In genomic region chr5:181059297-181060230, GRCh38 we compare ENCODE assay signal across 20 cellular contexts. TPM values are rescaled to one million over a fixed set of nuclear protein-coding genes. Genes with fewer than 3 reads are reported as not detected.
DNase-seq lines count a peak whose midpoint lies in the region; ATAC-seq, FAIRE-seq and TF ChIP-seq lines count a peak whose summit lies in the region.
"Had no signal": no experiment of that assay in that cellular context is flagged by ENCODE, and none has a peak within 500 bp of the region (broad histone marks: within the 10 kb centered on the region; RNA-seq: fewer than 3 reads in every experiment).

No MANE protein-coding gene starts in this region.

- no peak for TF ChIP-seq POLR2A in GM12878 (IDR thresholded peaks at IDR 0.05; ENCODE audit: low read depth, low read length)

- H3K4me3 Mint-ChIP-seq in activated CD8-positive, alpha-beta T cell treated with anti-CD3 and anti-CD28 coated beads for 36 hours: no peak overlapping the region
- H3K4me3 Mint-ChIP-seq in activated CD8-positive, alpha-beta T cell treated with anti-CD3 and anti-CD28 coated beads, Interleukin-2, amount 10 ng/mL, durations not matched to agents 7 days and 5 days: no peak overlapping the region
- H3K4me3 Mint-ChIP-seq: activated CD4-positive, alpha-beta T cell treated with anti-CD3 and anti-CD28 coated beads, Interleukin-2, amount 10 ng/mL, durations not matched to agents 7 days and 5 days had no signal

- no peak for TF ChIP-seq RAD21 in GM12878 (IDR thresholded peaks at IDR 0.05; ENCODE audit: insufficient read depth, low read depth, low read length)

- peaks cover 80% of the 10 kb centered on the region for H3K27me3 Mint-ChIP-seq in activated CD8-positive, alpha-beta T cell treated with anti-CD3 and anti-CD28 coated beads for 36 hours
- peaks cover 66% of the 10 kb centered on the region for H3K27me3 Mint-ChIP-seq in activated CD8-positive, alpha-beta T cell treated with anti-CD3 and anti-CD28 coated beads, Interleukin-2, amount 10 ng/mL, durations not matched to agents 7 days and 5 days (ENCODE audit: low read depth)

- RAD21 ChIA-PET in GM12878 (lab: Charles Lee; ENCODE audit: unreplicated experiment): interaction anchor here (1.0 kb wide), 1 partner anchor 190 kb away, joined by 4 read pairs; no protein-coding TSS in a partner anchor

- H3K4me3 ChIP-seq in GM12878: no peak overlapping the region
- peak overlapping the region; percentile 17 for H3K4me3 ChIP-seq in smooth muscle cell
- H3K4me3 ChIP-seq: A549, adrenal gland had no signal

- TF ChIP-seq CTCF in activated CD8-positive, alpha-beta T cell treated with anti-CD3 and anti-CD28 coated beads for 36 hours (IDR thresholded peaks at IDR 0.05): no peak
- TF ChIP-seq CTCF in GM12878 (IDR thresholded peaks at IDR 0.05 in 2 of 3, conservative IDR thresholded peaks at IDR 0.05 in 1 of 3; ENCODE audit: control insufficient read depth in 2 of 3, extremely low read depth in 1 of 3, insufficient read depth in 1 of 3, low read depth in 3 of 3, low read length in 3 of 3): no peak
- TF ChIP-seq CTCF in smooth muscle cell (IDR thresholded peaks at IDR 0.05; ENCODE audit: borderline replicate concordance, insufficient read depth, poor library complexity, severe bottlenecking): no peak
- TF ChIP-seq CTCF in GM13976 (IDR thresholded peaks at IDR 0.05; ENCODE audit: borderline replicate concordance, control extremely low read depth, extremely low read depth, insufficient read depth, missing control alignments): no peak

- POLR2A ChIA-PET in activated CD8-positive, alpha-beta T cell treated with anti-CD3 and anti-CD28 coated beads for 36 hours (lab: Charles Lee): no interaction called here
- POLR2A ChIA-PET in activated CD8-positive, alpha-beta T cell treated with anti-CD3 and anti-CD28 coated beads, Interleukin-2, amount 10 ng/mL, durations not matched to agents 7 days and 5 days (lab: Charles Lee): no interaction called here
- POLR2A ChIA-PET in GM12878 (lab: Charles Lee): no interaction called here

- no peaks in the 10 kb centered on the region for H3F3A ChIP-seq in smooth muscle cell (ENCODE audit: low read depth)

- FAIRE-seq in GM12878 (lab: Jason Lieb, UNC): no peak
- FAIRE-seq: A549, endometrium, frontal cortex, urothelium cell line had no signal

- CTCF ChIA-PET in activated CD8-positive, alpha-beta T cell treated with anti-CD3 and anti-CD28 coated beads for 36 hours (lab: Charles Lee): no interaction called here
- CTCF ChIA-PET in activated CD8-positive, alpha-beta T cell treated with anti-CD3 and anti-CD28 coated beads, Interleukin-2, amount 10 ng/mL, durations not matched to agents 7 days and 5 days (lab: Charles Lee): no interaction called here
- CTCF ChIA-PET in GM12878 (lab: Yijun Ruan, JAX): interaction anchor here (1.2 kb wide), 1 partner anchor 11 kb away, joined by 4 read pairs; no protein-coding TSS in a partner anchor

- H3K27ac ChIP-seq in GM12878 (ENCODE audit: control insufficient read depth, insufficient read depth) (no peak overlapping the region), smooth muscle cell (ENCODE audit: low read depth) (no peak overlapping the region)
- H3K27ac ChIP-seq: A549, adrenal gland, KMS-11 had no signal

- H3K4me1 ChIP-seq in GM12878 (ENCODE audit: control insufficient read depth, insufficient read depth, low read length) (no peaks in the 10 kb centered on the region), smooth muscle cell (ENCODE audit: low read depth) (no peaks in the 10 kb centered on the region)
- H3K4me1 ChIP-seq: A549, adrenal gland had no signal

- H3K9me3 ChIP-seq in GM12878 (replicated peaks; ENCODE audit: control insufficient read depth, insufficient read depth, low read length) (no peaks in the 10 kb centered on the region), smooth muscle cell (replicated peaks; ENCODE audit: low read depth) (no peaks in the 10 kb centered on the region)
- H3K9me3 ChIP-seq: A549, adrenal gland had no signal

- H3K27ac Mint-ChIP-seq in activated CD8-positive, alpha-beta T cell treated with anti-CD3 and anti-CD28 coated beads for 36 hours: no peak overlapping the region
- H3K27ac Mint-ChIP-seq in activated CD8-positive, alpha-beta T cell treated with anti-CD3 and anti-CD28 coated beads, Interleukin-2, amount 10 ng/mL, durations not matched to agents 7 days and 5 days: no peak overlapping the region
- H3K27ac Mint-ChIP-seq: activated CD4-positive, alpha-beta T cell treated with anti-CD3 and anti-CD28 coated beads, Interleukin-2, amount 10 ng/mL, durations not matched to agents 7 days and 5 days had no signal

- ATAC-seq in activated CD8-positive, alpha-beta T cell treated with anti-CD3 and anti-CD28 coated beads for 36 hours: peak; percentile 27
- no peak for ATAC-seq in activated CD8-positive, alpha-beta T cell treated with anti-CD3 and anti-CD28 coated beads, Interleukin-2, amount 10 ng/mL, durations not matched to agents 7 days and 5 days
- no peak for ATAC-seq in GM12878
- no peak for ATAC-seq in HG02798 (IDR thresholded peaks at IDR 0.05; ENCODE audit: poor library complexity, unreplicated experiment)
- ATAC-seq in HG03175 (IDR thresholded peaks at IDR 0.05; ENCODE audit: unreplicated experiment): no peak
- ATAC-seq: A549, HCT116 had no signal

- H3K36me3 ChIP-seq in GM12878 (ENCODE audit: control insufficient read depth in 2 of 2, insufficient read depth in 2 of 2, low read length in 1 of 2) (no peaks in the 10 kb centered on the region), smooth muscle cell (ENCODE audit: low read depth) (no peaks in the 10 kb centered on the region)
- H3K36me3 ChIP-seq: adrenal gland had no signal

- H3K79me2 ChIP-seq in GM12878 (ENCODE audit: control insufficient read depth, insufficient read depth, low read length) (no peaks in the 10 kb centered on the region), smooth muscle cell (ENCODE audit: low read depth) (no peaks in the 10 kb centered on the region)

- H3K9me3 Mint-ChIP-seq in activated CD8-positive, alpha-beta T cell treated with anti-CD3 and anti-CD28 coated beads for 36 hours: no peaks in the 10 kb centered on the region
- no peaks in the 10 kb centered on the region for H3K9me3 Mint-ChIP-seq in activated CD8-positive, alpha-beta T cell treated with anti-CD3 and anti-CD28 coated beads, Interleukin-2, amount 10 ng/mL, durations not matched to agents 7 days and 5 days (ENCODE audit: insufficient read depth)
- H3K9me3 Mint-ChIP-seq: activated CD4-positive, alpha-beta T cell treated with anti-CD3 and anti-CD28 coated beads, Interleukin-2, amount 10 ng/mL, durations not matched to agents 7 days and 5 days had no signal

- DNase-seq in activated CD8-positive, alpha-beta T cell treated with anti-CD3 and anti-CD28 coated beads for 36 hours: no peak
- no peak for DNase-seq in activated CD8-positive, alpha-beta T cell treated with anti-CD3 and anti-CD28 coated beads, Interleukin-2, amount 10 ng/mL, durations not matched to agents 7 days and 5 days
- DNase-seq in GM12878 (ENCODE audit: low read depth, low spot score) (no peak), iPS-NIHi7 (ENCODE audit: extremely low spot score) (peak; percentile 46), smooth muscle cell (lab: John Stamatoyannopoulos, UW; ENCODE audit: unreplicated experiment) (no peak), GM13976 (ENCODE audit: low spot score) (no peak)
- DNase-seq: activated CD4-positive, alpha-beta T cell treated with anti-CD3 and anti-CD28 coated beads, Interleukin-2, amount 10 ng/mL, durations not matched to agents 7 days and 5 days; adrenal gland; central memory CD4-positive, alpha-beta T cell; NCI-H1436; SHP77; T-helper 2 cell had no signal

- WGBS in GM12878 (ENCODE audit: insufficient coverage, insufficient replicate concordance, low lambda C conversion rate, missing lambda C conversion rate): 28% methylated on average over 72 of the region's 86 CpGs
- WGBS in smooth muscle cell (ENCODE audit: low lambda C conversion rate): 9% methylated on average over 57 of the region's 86 CpGs

- H3K9ac ChIP-seq in GM12878 (ENCODE audit: control insufficient read depth, insufficient read depth, low read length) (no peak overlapping the region), smooth muscle cell (ENCODE audit: low read depth) (no peak overlapping the region)
- H3K9ac ChIP-seq: KMS-11 had no signal

- in situ Hi-C loops in GM12878 (cut with MboI): no loop called here
- in situ Hi-C loops in GM13976 (cut with MboI; ENCODE audit: low sequenced_read_pairs, unreplicated experiment): no loop called here

- H3K27me3 ChIP-seq in GM12878 (replicated peaks in 1 of 2; ENCODE audit: control insufficient read depth in 2 of 2, insufficient read depth in 2 of 2, low read length in 1 of 2) (peaks cover 3 to 5% of the 10 kb centered on the region in 2 experiments; a peak in 3 of 4 replicates), smooth muscle cell (ENCODE audit: low read depth) (peaks cover 85% of the 10 kb centered on the region)

- H3K4me2 ChIP-seq in GM12878 (ENCODE audit: control insufficient read depth, insufficient read depth) (no peak overlapping the region), smooth muscle cell (peak overlapping the region; percentile 61)
- H3K4me2 ChIP-seq: A549, KMS-11 had no signal

- BruUV-seq in GM12878 (replicated peaks; lab: Mats Ljungman, UMichigan): no TSS peak

- H4K20me1 ChIP-seq in GM12878 (ENCODE audit: control insufficient read depth, insufficient read depth) (no peaks in the 10 kb centered on the region), smooth muscle cell (ENCODE audit: low read depth) (no peaks in the 10 kb centered on the region)

- no peak overlapping the region for H2AFZ ChIP-seq in GM12878 (ENCODE audit: control insufficient read depth, low read depth, low read length)
- H2AFZ ChIP-seq in smooth muscle cell (ENCODE audit: low read depth): no peak overlapping the region

- intact Hi-C loops in activated CD8-positive, alpha-beta T cell treated with anti-CD3 and anti-CD28 coated beads for 36 hours (cut with micrococcal nuclease): no loop called here
- intact Hi-C loops in GM12878 (cut with micrococcal nuclease; ENCODE audit: unreplicated experiment): loop anchor here (10.0 kb wide), 1 partner anchor 95 kb away; no protein-coding TSS in a partner anchor

- H3K4me1 Mint-ChIP-seq in activated CD8-positive, alpha-beta T cell treated with anti-CD3 and anti-CD28 coated beads for 36 hours (ENCODE audit: low read depth): no peaks in the 10 kb centered on the region
- no peaks in the 10 kb centered on the region for H3K4me1 Mint-ChIP-seq in activated CD8-positive, alpha-beta T cell treated with anti-CD3 and anti-CD28 coated beads, Interleukin-2, amount 10 ng/mL, durations not matched to agents 7 days and 5 days (ENCODE audit: low read depth)

- no peak for TF ChIP-seq EP300 in GM12878 (IDR thresholded peaks at IDR 0.05; ENCODE audit: borderline replicate concordance in 1 of 2, control insufficient read depth in 1 of 2, low read depth in 2 of 2, low read length in 2 of 2)

- H3K36me3 Mint-ChIP-seq in activated CD8-positive, alpha-beta T cell treated with anti-CD3 and anti-CD28 coated beads for 36 hours (ENCODE audit: low read depth): no peaks in the 10 kb centered on the region
- H3K36me3 Mint-ChIP-seq in activated CD8-positive, alpha-beta T cell treated with anti-CD3 and anti-CD28 coated beads, Interleukin-2, amount 10 ng/mL, durations not matched to agents 7 days and 5 days (ENCODE audit: low read depth): no peaks in the 10 kb centered on the region

- SMC1A ChIA-PET in GM12878 (lab: Charles Lee; ENCODE audit: uncharacterized antibody, unreplicated experiment): interaction anchor here (0.9 to 1.1 kb wide), 2 partner anchors 9 to 105 kb away, joined by 3 to 5 read pairs; no protein-coding TSS in a partner anchor

RNA-seq across cellular contexts. Expression of gene BTNL9, which starts 19.5 kb away (rescaled TPM):
- total RNA-seq in activated CD8-positive, alpha-beta T cell treated with anti-CD3 and anti-CD28 coated beads for 36 hours: not detected
- total RNA-seq in activated CD8-positive, alpha-beta T cell treated with anti-CD3 and anti-CD28 coated beads, Interleukin-2, amount 10 ng/mL, durations not matched to agents 7 days and 5 days: not detected
- 283 and 331 TPM in 2 replicates for total RNA-seq in GM12878 (2013; cell fraction: nucleolus; rRNA removed)
- 0.06 and 0.16 TPM in 2 replicates for total RNA-seq in GM12878 (2014; rRNA removed)
- total RNA-seq in GM12878 (2014; rRNA removed; fragmentation: Illumina TruSeq; extraction: Trizol): not detected in 2 replicates
- total RNA-seq in GM12878 (2021): 0.05 and 0.08 TPM in 2 replicates
- polyA plus RNA-seq in GM12878 (2011; ENCODE audit: low read depth): 0.94 TPM
- polyA plus RNA-seq in GM12878 (2011; rRNA removed): 12.3 and 16.5 TPM in 2 replicates
- polyA plus RNA-seq in GM12878 (2011; cell fraction: cytosol; rRNA removed): 16.0 and 21.2 TPM in 2 replicates
- polyA plus RNA-seq in GM12878 (2011; cell fraction: nucleus; rRNA removed): 90.7 and 117 TPM in 2 replicates
- polyA plus RNA-seq in GM12878 (2012): 1.8 and 5.6 TPM in 2 replicates
- 0.24 TPM in 1 of 2 replicates, not detected in the other for polyA plus RNA-seq in GM12878 (2014; fragmentation: Illumina TruSeq; extraction: Trizol)
- not detected for polyA plus RNA-seq in GM12878 (2014; fragmentation: Nextera tagmentation; extraction: Ambion mirVana)
- polyA plus RNA-seq in GM12878 (2014; rRNA removed): 0.01 and 0.38 TPM in 2 replicates
- polyA plus RNA-seq in GM12878 (2016; fragmentation: Nextera tagmentation; extraction: Ambion mirVana): not detected
- 6.2 and 12.6 TPM in 2 replicates for polyA minus RNA-seq in GM12878 (2011; rRNA and poly(A)+ RNA removed)
- 3.1 and 8.7 TPM in 2 replicates for polyA minus RNA-seq in GM12878 (2011; cell fraction: cytosol; rRNA and poly(A)+ RNA removed)
- 29.3 and 31.1 TPM in 2 replicates for polyA minus RNA-seq in GM12878 (2011; cell fraction: nucleus; rRNA and poly(A)+ RNA removed)
- total RNA-seq in smooth muscle cell: not detected in 2 replicates
- not detected in 2 replicates for polyA plus RNA-seq in smooth muscle cell
- total RNA-seq: activated CD4-positive, alpha-beta T cell treated with anti-CD3 and anti-CD28 coated beads, Interleukin-2, amount 10 ng/mL, durations not matched to agents 7 days and 5 days had no signal
